1 cellular context compared by ENCODE assay signal in the genomic region with DNA sequence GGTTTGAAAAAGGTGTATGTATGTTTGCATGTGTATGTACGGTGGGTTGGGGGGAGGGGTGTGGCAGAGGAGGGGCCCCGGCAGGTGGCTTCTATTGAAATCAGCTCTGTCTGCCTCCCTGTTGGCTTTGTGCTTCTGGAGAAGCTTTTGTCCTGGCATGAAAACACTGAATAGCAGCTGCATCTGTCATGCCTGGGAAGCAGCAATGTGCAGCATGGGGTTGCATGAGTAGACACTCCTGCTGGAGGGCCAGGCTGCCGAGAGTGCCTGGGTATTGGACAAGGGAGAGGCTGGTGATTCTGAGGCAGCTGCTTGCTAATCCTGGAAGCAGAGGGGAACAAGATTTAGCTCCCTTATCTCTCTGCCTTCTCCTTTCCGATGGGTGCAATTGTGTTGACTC.
TF ChIP-seq lines count a peak whose summit lies in the region.

No MANE protein-coding gene starts in this region.

TF ChIP-seq in GM12878, 131 proteins besides CTCF, POLR2A, EP300 and RAD21 (continued from another document):
- TF ChIP-seq, protein P1, sequence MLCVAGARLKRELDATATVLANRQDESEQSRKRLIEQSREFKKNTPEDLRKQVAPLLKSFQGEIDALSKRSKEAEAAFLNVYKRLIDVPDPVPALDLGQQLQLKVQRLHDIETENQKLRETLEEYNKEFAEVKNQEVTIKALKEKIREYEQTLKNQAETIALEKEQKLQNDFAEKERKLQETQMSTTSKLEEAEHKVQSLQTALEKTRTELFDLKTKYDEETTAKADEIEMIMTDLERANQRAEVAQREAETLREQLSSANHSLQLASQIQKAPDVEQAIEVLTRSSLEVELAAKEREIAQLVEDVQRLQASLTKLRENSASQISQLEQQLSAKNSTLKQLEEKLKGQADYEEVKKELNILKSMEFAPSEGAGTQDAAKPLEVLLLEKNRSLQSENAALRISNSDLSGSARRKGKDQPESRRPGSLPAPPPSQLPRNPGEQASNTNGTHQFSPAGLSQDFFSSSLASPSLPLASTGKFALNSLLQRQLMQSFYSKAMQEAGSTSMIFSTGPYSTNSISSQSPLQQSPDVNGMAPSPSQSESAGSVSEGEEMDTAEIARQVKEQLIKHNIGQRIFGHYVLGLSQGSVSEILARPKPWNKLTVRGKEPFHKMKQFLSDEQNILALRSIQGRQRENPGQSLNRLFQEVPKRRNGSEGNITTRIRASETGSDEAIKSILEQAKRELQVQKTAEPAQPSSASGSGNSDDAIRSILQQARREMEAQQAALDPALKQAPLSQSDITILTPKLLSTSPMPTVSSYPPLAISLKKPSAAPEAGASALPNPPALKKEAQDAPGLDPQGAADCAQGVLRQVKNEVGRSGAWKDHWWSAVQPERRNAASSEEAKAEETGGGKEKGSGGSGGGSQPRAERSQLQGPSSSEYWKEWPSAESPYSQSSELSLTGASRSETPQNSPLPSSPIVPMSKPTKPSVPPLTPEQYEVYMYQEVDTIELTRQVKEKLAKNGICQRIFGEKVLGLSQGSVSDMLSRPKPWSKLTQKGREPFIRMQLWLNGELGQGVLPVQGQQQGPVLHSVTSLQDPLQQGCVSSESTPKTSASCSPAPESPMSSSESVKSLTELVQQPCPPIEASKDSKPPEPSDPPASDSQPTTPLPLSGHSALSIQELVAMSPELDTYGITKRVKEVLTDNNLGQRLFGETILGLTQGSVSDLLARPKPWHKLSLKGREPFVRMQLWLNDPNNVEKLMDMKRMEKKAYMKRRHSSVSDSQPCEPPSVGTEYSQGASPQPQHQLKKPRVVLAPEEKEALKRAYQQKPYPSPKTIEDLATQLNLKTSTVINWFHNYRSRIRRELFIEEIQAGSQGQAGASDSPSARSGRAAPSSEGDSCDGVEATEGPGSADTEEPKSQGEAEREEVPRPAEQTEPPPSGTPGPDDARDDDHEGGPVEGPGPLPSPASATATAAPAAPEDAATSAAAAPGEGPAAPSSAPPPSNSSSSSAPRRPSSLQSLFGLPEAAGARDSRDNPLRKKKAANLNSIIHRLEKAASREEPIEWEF (IDR thresholded peaks at IDR 0.05; ENCODE audit: insufficient replicate concordance, low read depth, low read length) = no peak
- TF ChIP-seq, protein P2, sequence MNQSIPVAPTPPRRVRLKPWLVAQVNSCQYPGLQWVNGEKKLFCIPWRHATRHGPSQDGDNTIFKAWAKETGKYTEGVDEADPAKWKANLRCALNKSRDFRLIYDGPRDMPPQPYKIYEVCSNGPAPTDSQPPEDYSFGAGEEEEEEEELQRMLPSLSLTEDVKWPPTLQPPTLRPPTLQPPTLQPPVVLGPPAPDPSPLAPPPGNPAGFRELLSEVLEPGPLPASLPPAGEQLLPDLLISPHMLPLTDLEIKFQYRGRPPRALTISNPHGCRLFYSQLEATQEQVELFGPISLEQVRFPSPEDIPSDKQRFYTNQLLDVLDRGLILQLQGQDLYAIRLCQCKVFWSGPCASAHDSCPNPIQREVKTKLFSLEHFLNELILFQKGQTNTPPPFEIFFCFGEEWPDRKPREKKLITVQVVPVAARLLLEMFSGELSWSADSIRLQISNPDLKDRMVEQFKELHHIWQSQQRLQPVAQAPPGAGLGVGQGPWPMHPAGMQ (IDR thresholded peaks at IDR 0.05; ENCODE audit: borderline replicate concordance) = no peak
- TF ChIP-seq RB1 (IDR thresholded peaks at IDR 0.05; ENCODE audit: borderline replicate concordance) (no peak), NR2C2 (IDR thresholded peaks at IDR 0.05; ENCODE audit: borderline replicate concordance, control insufficient read depth, insufficient read length, low read depth) (no peak), SREBF2 (IDR thresholded peaks at IDR 0.05; ENCODE audit: low read length) (no peak), SIX5 (IDR thresholded peaks at IDR 0.05; ENCODE audit: low read depth, low read length, severe bottlenecking) (no peak), SREBF1 (IDR thresholded peaks at IDR 0.05; ENCODE audit: low read length) (no peak), IRF4 (IDR thresholded peaks at IDR 0.05; ENCODE audit: low read depth, low read length) (no peak), SMAD5 (IDR thresholded peaks at IDR 0.05; ENCODE audit: low read depth) (no peak)
- TF ChIP-seq, protein P3, sequence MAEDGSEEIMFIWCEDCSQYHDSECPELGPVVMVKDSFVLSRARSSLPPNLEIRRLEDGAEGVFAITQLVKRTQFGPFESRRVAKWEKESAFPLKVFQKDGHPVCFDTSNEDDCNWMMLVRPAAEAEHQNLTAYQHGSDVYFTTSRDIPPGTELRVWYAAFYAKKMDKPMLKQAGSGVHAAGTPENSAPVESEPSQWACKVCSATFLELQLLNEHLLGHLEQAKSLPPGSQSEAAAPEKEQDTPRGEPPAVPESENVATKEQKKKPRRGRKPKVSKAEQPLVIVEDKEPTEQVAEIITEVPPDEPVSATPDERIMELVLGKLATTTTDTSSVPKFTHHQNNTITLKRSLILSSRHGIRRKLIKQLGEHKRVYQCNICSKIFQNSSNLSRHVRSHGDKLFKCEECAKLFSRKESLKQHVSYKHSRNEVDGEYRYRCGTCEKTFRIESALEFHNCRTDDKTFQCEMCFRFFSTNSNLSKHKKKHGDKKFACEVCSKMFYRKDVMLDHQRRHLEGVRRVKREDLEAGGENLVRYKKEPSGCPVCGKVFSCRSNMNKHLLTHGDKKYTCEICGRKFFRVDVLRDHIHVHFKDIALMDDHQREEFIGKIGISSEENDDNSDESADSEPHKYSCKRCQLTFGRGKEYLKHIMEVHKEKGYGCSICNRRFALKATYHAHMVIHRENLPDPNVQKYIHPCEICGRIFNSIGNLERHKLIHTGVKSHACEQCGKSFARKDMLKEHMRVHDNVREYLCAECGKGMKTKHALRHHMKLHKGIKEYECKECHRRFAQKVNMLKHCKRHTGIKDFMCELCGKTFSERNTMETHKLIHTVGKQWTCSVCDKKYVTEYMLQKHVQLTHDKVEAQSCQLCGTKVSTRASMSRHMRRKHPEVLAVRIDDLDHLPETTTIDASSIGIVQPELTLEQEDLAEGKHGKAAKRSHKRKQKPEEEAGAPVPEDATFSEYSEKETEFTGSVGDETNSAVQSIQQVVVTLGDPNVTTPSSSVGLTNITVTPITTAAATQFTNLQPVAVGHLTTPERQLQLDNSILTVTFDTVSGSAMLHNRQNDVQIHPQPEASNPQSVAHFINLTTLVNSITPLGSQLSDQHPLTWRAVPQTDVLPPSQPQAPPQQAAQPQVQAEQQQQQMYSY (CRISPR knock-in tag; IDR thresholded peaks at IDR 0.05) = no peak
- TF ChIP-seq, protein P4, sequence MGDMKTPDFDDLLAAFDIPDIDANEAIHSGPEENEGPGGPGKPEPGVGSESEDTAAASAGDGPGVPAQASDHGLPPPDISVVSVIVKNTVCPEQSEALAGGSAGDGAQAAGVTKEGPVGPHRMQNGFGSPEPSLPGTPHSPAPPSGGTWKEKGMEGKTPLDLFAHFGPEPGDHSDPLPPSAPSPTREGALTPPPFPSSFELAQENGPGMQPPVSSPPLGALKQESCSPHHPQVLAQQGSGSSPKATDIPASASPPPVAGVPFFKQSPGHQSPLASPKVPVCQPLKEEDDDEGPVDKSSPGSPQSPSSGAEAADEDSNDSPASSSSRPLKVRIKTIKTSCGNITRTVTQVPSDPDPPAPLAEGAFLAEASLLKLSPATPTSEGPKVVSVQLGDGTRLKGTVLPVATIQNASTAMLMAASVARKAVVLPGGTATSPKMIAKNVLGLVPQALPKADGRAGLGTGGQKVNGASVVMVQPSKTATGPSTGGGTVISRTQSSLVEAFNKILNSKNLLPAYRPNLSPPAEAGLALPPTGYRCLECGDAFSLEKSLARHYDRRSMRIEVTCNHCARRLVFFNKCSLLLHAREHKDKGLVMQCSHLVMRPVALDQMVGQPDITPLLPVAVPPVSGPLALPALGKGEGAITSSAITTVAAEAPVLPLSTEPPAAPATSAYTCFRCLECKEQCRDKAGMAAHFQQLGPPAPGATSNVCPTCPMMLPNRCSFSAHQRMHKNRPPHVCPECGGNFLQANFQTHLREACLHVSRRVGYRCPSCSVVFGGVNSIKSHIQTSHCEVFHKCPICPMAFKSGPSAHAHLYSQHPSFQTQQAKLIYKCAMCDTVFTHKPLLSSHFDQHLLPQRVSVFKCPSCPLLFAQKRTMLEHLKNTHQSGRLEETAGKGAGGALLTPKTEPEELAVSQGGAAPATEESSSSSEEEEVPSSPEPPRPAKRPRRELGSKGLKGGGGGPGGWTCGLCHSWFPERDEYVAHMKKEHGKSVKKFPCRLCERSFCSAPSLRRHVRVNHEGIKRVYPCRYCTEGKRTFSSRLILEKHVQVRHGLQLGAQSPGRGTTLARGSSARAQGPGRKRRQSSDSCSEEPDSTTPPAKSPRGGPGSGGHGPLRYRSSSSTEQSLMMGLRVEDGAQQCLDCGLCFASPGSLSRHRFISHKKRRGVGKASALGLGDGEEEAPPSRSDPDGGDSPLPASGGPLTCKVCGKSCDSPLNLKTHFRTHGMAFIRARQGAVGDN (IDR thresholded peaks at IDR 0.05) = no peak
- TF ChIP-seq, protein P5, sequence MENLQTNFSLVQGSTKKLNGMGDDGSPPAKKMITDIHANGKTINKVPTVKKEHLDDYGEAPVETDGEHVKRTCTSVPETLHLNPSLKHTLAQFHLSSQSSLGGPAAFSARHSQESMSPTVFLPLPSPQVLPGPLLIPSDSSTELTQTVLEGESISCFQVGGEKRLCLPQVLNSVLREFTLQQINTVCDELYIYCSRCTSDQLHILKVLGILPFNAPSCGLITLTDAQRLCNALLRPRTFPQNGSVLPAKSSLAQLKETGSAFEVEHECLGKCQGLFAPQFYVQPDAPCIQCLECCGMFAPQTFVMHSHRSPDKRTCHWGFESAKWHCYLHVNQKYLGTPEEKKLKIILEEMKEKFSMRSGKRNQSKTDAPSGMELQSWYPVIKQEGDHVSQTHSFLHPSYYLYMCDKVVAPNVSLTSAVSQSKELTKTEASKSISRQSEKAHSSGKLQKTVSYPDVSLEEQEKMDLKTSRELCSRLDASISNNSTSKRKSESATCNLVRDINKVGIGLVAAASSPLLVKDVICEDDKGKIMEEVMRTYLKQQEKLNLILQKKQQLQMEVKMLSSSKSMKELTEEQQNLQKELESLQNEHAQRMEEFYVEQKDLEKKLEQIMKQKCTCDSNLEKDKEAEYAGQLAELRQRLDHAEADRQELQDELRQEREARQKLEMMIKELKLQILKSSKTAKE (IDR thresholded peaks at IDR 0.05; ENCODE audit: low read depth, poor library complexity, severe bottlenecking) = no peak
